In the genomic region with DNA sequence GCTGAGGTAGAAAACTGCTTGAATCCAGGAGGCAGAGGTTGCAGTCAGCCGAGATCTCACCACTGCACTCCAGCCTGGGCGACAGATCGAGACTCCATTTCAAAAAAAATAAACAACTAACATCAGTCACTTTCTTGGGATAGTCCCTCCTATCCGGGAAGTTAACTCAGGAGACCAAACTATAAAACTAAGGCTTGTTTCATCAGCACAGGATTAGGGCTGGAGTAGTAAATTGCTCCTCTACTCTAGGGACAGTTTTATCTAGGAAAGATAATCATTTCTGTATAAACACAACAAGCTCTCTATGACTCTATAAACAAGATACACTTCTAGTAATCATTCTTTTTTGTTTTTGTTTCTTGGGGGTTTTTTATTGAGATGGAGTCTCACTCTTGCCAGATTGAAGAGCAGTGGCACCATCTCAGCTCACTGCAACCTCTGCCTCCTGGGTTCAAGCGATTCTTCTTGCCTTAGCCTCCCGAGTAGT, we compare ENCODE assay signal across 1 cellular context.
TF ChIP-seq lines count a peak whose summit lies in the region.

No MANE protein-coding gene starts in this region.

TF ChIP-seq in HEK293, 187 proteins besides CTCF, POLR2A, EP300 and RAD21 (continued from another document):
- TF ChIP-seq, protein P1, sequence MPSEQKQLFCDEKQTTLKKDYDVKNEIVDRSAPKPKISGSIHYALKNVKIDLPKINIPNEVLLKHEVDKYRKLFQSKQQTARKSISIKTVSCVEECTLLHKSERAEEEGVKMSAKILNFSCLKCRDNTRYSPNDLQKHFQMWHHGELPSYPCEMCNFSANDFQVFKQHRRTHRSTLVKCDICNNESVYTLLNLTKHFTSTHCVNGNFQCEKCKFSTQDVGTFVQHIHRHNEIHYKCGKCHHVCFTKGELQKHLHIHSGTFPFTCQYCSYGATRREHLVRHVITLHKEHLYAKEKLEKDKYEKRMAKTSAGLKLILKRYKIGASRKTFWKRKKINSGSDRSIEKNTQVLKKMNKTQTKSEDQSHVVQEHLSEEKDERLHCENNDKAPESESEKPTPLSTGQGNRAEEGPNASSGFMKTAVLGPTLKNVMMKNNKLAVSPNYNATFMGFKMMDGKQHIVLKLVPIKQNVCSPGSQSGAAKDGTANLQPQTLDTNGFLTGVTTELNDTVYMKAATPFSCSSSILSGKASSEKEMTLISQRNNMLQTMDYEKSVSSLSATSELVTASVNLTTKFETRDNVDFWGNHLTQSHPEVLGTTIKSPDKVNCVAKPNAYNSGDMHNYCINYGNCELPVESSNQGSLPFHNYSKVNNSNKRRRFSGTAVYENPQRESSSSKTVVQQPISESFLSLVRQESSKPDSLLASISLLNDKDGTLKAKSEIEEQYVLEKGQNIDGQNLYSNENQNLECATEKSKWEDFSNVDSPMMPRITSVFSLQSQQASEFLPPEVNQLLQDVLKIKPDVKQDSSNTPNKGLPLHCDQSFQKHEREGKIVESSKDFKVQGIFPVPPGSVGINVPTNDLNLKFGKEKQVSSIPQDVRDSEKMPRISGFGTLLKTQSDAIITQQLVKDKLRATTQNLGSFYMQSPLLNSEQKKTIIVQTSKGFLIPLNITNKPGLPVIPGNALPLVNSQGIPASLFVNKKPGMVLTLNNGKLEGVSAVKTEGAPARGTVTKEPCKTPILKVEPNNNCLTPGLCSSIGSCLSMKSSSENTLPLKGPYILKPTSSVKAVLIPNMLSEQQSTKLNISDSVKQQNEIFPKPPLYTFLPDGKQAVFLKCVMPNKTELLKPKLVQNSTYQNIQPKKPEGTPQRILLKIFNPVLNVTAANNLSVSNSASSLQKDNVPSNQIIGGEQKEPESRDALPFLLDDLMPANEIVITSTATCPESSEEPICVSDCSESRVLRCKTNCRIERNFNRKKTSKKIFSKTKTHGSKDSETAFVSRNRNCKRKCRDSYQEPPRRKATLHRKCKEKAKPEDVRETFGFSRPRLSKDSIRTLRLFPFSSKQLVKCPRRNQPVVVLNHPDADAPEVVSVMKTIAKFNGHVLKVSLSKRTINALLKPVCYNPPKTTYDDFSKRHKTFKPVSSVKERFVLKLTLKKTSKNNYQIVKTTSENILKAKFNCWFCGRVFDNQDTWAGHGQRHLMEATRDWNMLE (tag by site-specific recombination; conservative IDR thresholded peaks at IDR 0.05; ENCODE audit: low read depth) = 0 out of 2 replicates have a peak, but pooled peaks have one; percentile 21
- no peak for TF ChIP-seq SETDB1 (IDR thresholded peaks at IDR 0.05; ENCODE audit: insufficient read length, low read length)
- TF ChIP-seq REPIN1 (tag by site-specific recombination; IDR thresholded peaks at IDR 0.05; ENCODE audit: low read depth) = no peak
- TF ChIP-seq, protein P2, sequence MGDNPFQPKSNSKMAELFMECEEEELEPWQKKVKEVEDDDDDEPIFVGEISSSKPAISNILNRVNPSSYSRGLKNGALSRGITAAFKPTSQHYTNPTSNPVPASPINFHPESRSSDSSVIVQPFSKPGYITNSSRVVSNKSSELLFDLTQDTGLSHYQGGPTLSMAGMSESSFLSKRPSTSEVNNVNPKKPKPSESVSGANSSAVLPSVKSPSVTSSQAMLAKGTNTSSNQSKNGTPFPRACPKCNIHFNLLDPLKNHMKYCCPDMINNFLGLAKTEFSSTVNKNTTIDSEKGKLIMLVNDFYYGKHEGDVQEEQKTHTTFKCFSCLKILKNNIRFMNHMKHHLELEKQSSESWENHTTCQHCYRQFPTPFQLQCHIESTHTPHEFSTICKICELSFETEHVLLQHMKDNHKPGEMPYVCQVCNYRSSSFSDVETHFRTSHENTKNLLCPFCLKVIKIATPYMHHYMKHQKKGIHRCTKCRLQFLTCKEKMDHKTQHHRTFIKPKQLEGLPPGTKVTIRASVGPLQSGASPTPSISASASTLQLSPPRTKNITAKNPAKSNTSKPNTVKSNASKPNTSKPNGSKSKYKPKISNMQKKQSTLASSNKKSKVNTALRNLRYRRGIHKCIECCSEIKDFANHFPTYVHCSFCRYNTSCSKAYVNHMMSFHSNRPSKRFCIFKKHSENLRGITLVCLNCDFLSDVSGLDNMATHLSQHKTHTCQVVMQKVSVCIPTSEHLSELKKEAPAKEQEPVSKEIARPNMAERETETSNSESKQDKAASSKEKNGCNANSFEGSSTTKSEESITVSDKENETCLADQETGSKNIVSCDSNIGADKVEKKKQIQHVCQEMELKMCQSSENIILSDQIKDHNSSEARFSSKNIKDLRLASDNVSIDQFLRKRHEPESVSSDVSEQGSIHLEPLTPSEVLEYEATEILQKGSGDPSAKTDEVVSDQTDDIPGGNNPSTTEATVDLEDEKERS (tag by site-specific recombination; IDR thresholded peaks at IDR 0.05) = no peak
- no peak for TF ChIP-seq ZNF174 (tag by site-specific recombination; IDR thresholded peaks at IDR 0.05)
- TF ChIP-seq ZBTB17 (tag by site-specific recombination; IDR thresholded peaks at IDR 0.05) = peak; percentile 45
- TF ChIP-seq ZXDB (tag by site-specific recombination; IDR thresholded peaks at IDR 0.05) = peak; percentile 49; the same call in 1 of the 2 replicates
- TF ChIP-seq ZNF544 (tag by site-specific recombination; IDR thresholded peaks at IDR 0.05) = no peak
- no peak for TF ChIP-seq ZNF324 (tag by site-specific recombination; IDR thresholded peaks at IDR 0.05)
- TF ChIP-seq ZFP3 (tag by site-specific recombination; IDR thresholded peaks at IDR 0.05; ENCODE audit: low read depth) = no peak
- TF ChIP-seq ZFP69B (tag by site-specific recombination; IDR thresholded peaks at IDR 0.05) = no peak
- TF ChIP-seq ZNF768 (tag by site-specific recombination; IDR thresholded peaks at IDR 0.05) = no peak
- TF ChIP-seq ZNF223 (tag by site-specific recombination; IDR thresholded peaks at IDR 0.05) = no peak
- no peak for TF ChIP-seq ZBTB1 (tag by site-specific recombination; IDR thresholded peaks at IDR 0.05)
- TF ChIP-seq ZBTB48 (tag by site-specific recombination; IDR thresholded peaks at IDR 0.05) = no peak
- TF ChIP-seq ZNF248 (tag by site-specific recombination; IDR thresholded peaks at IDR 0.05) = no peak
- TF ChIP-seq, protein P3, sequence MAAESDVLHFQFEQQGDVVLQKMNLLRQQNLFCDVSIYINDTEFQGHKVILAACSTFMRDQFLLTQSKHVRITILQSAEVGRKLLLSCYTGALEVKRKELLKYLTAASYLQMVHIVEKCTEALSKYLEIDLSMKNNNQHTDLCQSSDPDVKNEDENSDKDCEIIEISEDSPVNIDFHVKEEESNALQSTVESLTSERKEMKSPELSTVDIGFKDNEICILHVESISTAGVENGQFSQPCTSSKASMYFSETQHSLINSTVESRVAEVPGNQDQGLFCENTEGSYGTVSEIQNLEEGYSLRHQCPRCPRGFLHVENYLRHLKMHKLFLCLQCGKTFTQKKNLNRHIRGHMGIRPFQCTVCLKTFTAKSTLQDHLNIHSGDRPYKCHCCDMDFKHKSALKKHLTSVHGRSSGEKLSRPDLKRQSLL (tag by site-specific recombination; IDR thresholded peaks at IDR 0.05) = no peak
- no peak for TF ChIP-seq ZNF670 (tag by site-specific recombination; IDR thresholded peaks at IDR 0.05; ENCODE audit: low read depth)
- TF ChIP-seq ZNF830 (tag by site-specific recombination; IDR thresholded peaks at IDR 0.05; ENCODE audit: low read depth) = no peak
- TF ChIP-seq, protein P4, sequence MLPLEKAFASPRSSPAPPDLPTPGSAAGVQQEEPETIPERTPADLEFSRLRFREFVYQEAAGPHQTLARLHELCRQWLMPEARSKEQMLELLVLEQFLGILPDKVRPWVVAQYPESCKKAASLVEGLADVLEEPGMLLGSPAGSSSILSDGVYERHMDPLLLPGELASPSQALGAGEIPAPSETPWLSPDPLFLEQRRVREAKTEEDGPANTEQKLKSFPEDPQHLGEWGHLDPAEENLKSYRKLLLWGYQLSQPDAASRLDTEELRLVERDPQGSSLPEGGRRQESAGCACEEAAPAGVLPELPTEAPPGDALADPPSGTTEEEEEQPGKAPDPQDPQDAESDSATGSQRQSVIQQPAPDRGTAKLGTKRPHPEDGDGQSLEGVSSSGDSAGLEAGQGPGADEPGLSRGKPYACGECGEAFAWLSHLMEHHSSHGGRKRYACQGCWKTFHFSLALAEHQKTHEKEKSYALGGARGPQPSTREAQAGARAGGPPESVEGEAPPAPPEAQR (tag by site-specific recombination; IDR thresholded peaks at IDR 0.05) = no peak
- TF ChIP-seq ZNF155 (tag by site-specific recombination; IDR thresholded peaks at IDR 0.05) = no peak
- TF ChIP-seq, protein P5, sequence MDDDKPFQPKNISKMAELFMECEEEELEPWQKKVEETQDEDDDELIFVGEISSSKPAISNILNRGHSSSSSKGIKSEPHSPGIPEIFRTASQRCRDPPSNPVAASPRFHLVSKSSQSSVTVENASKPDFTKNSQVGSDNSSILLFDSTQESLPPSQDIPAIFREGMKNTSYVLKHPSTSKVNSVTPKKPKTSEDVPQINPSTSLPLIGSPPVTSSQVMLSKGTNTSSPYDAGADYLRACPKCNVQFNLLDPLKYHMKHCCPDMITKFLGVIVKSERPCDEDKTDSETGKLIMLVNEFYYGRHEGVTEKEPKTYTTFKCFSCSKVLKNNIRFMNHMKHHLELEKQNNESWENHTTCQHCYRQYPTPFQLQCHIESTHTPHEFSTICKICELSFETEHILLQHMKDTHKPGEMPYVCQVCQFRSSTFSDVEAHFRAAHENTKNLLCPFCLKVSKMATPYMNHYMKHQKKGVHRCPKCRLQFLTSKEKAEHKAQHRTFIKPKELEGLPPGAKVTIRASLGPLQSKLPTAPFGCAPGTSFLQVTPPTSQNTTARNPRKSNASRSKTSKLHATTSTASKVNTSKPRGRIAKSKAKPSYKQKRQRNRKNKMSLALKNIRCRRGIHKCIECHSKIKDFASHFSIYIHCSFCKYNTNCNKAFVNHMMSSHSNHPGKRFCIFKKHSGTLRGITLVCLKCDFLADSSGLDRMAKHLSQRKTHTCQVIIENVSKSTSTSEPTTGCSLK (tag by site-specific recombination; IDR thresholded peaks at IDR 0.05) = no peak
- TF ChIP-seq ZNF221 (tag by site-specific recombination; IDR thresholded peaks at IDR 0.05; ENCODE audit: borderline replicate concordance) = no peak
- TF ChIP-seq, protein P6, sequence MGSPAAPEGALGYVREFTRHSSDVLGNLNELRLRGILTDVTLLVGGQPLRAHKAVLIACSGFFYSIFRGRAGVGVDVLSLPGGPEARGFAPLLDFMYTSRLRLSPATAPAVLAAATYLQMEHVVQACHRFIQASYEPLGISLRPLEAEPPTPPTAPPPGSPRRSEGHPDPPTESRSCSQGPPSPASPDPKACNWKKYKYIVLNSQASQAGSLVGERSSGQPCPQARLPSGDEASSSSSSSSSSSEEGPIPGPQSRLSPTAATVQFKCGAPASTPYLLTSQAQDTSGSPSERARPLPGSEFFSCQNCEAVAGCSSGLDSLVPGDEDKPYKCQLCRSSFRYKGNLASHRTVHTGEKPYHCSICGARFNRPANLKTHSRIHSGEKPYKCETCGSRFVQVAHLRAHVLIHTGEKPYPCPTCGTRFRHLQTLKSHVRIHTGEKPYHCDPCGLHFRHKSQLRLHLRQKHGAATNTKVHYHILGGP (tag by site-specific recombination; IDR thresholded peaks at IDR 0.05) = peak; percentile 97
- no peak for TF ChIP-seq ZNF600 (tag by site-specific recombination; IDR thresholded peaks at IDR 0.05)
